Comparison of ENCODE assay signal across 1 cellular context in genomic region chr6:32057966-32058365, GRCh38.
TF ChIP-seq lines count a peak whose summit lies in the region.

No MANE protein-coding gene starts in this region.

TF ChIP-seq in HepG2, 621 proteins besides CTCF, POLR2A, EP300 and RAD21:
- TF ChIP-seq NONO (IDR thresholded peaks at IDR 0.05) (no peak), NONO (CRISPR knock-in tag; conservative IDR thresholded peaks at IDR 0.05) (no peak), ZFP1 (CRISPR knock-in tag; IDR thresholded peaks at IDR 0.05) (no peak), ZNF629 (CRISPR knock-in tag; conservative IDR thresholded peaks at IDR 0.05) (no peak), NR3C1 (CRISPR knock-in tag; IDR thresholded peaks at IDR 0.05) (no peak), ZNF296 (CRISPR knock-in tag; conservative IDR thresholded peaks at IDR 0.05) (no peak), ARNTL (CRISPR knock-in tag; IDR thresholded peaks at IDR 0.05) (no peak), ZNF318 (CRISPR knock-in tag; IDR thresholded peaks at IDR 0.05) (no peak), ETV6 (CRISPR knock-in tag; conservative IDR thresholded peaks at IDR 0.05) (no peak), ZNF552 (CRISPR knock-in tag; IDR thresholded peaks at IDR 0.05; ENCODE audit: borderline replicate concordance) (no peak), CC2D1A (CRISPR knock-in tag; IDR thresholded peaks at IDR 0.05) (no peak), ZNF282 (IDR thresholded peaks at IDR 0.05; ENCODE audit: partially characterized antibody) (no peak), DBP (CRISPR knock-in tag; IDR thresholded peaks at IDR 0.05; ENCODE audit: not compliant biosample characterization) (no peak), ARNT2 (CRISPR knock-in tag; IDR thresholded peaks at IDR 0.05; ENCODE audit: low read depth) (no peak), ZNF44 (CRISPR knock-in tag; IDR thresholded peaks at IDR 0.05) (no peak), ZNF800 (CRISPR knock-in tag; IDR thresholded peaks at IDR 0.05) (no peak), ZC3H13 (CRISPR knock-in tag; IDR thresholded peaks at IDR 0.05) (no peak), GFI1 (CRISPR knock-in tag; IDR thresholded peaks at IDR 0.05; ENCODE audit: borderline replicate concordance) (no peak), KAT2B (IDR thresholded peaks at IDR 0.05; ENCODE audit: borderline replicate concordance, low read depth, low read length) (no peak), ELF4 (CRISPR knock-in tag; IDR thresholded peaks at IDR 0.05; ENCODE audit: borderline replicate concordance) (no peak)
